30 cellular contexts compared by ENCODE assay signal in the genomic region with DNA sequence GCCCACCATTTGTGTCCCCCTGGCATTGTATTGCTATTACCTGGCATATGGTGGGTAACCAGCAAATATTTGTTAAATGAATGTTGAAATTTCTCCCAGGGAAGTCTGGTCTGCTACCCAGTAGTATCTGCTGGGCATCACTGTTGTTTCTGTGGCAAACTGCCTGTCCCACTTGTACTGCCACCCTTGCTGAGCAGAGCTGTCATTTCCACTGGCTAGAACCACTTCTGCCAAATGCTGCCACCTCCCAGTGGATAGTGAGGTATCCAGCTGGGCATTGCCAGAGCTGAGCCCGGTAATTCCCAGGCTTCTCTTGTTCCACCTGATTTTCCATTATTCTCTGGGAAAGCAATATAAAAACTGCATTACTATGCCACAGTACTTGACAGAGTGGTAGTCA.
"Had no signal": no experiment of that assay in that cellular context is flagged by ENCODE, and none has a peak within 500 bp of the region (broad histone marks: within the 10 kb centered on the region; RNA-seq: fewer than 3 reads in every experiment).

No MANE protein-coding gene starts in this region.

- ATAC-seq: foreskin keratinocyte; gastroesophageal sphincter; mucosa of descending colon; natural killer cell treated with Interleukin-12 subunit alpha and Interleukin-12 subunit beta and Interleukin-15 and Interleukin-18, amount 100 ng/mL, for 72 hours; pancreas; right lobe of liver; stimulated activated naive CD8-positive, alpha-beta T cell treated with anti-CD3 and anti-CD28 coated beads, Interleukin-15, amount 100 ng/mL, for 72 hours; upper lobe of right lung had no signal

- DNase-seq: dermis blood vessel endothelial cell; effector memory CD4-positive, alpha-beta T cell; foreskin keratinocyte; heart right ventricle; hypothalamus; immature natural killer cell; islet precursor cell; kidney glomerular epithelial cell; mesenchymal stem cell; mucosa of descending colon; naive B cell; pancreas; retina; right lobe of liver; stimulated activated CD4-positive, alpha-beta T cell treated with anti-CD3 and anti-CD28 coated beads, Interleukin-12 subunit alpha, Interleukin-12 subunit beta, amount 100 ng/mL, for 4 hours; stimulated activated CD4-positive, alpha-beta T cell treated with anti-CD3 and anti-CD28 coated beads, Interleukin-1b, Interleukin-23, amount 100 ng/mL, for 48 hours; stimulated activated CD4-positive, alpha-beta T cell treated with anti-CD3 and anti-CD28 coated beads, Interleukin-4, amount 100 ng/mL, for 1 hour; stimulated activated CD8-positive, alpha-beta memory T cell treated with anti-CD3 and anti-CD28 coated beads, Interleukin-4, amount 100 ng/mL, for 48 hours; stimulated activated naive CD4-positive, alpha-beta T cell; stimulated activated naive CD8-positive, alpha-beta T cell treated with anti-CD3 and anti-CD28 coated beads, Interleukin-15, amount 100 ng/mL, for 72 hours; transverse colon; upper lobe of right lung; uterus had no signal

- H3K4me3 ChIP-seq: coronary artery, esophagus muscularis mucosa, gastroesophageal sphincter, heart right ventricle, mucosa of descending colon, pancreas, right lobe of liver, smooth muscle cell, suprapubic skin, transverse colon, upper lobe of right lung, uterus had no signal

- H3K9me3 ChIP-seq: esophagus muscularis mucosa, gastroesophageal sphincter, heart right ventricle, mucosa of descending colon, neutrophil, pancreas, right lobe of liver, suprapubic skin, transverse colon, upper lobe of right lung, uterus had no signal

- H3K27ac ChIP-seq: coronary artery, esophagus muscularis mucosa, foreskin keratinocyte, gastroesophageal sphincter, heart right ventricle, neutrophil, pancreas, right lobe of liver, suprapubic skin, transverse colon, upper lobe of right lung, uterus had no signal

- H3K27me3 ChIP-seq: esophagus muscularis mucosa, foreskin keratinocyte, gastroesophageal sphincter, heart right ventricle, neutrophil, pancreas, right lobe of liver, suprapubic skin, transverse colon, upper lobe of right lung, uterus had no signal

- H3K4me1 ChIP-seq: esophagus muscularis mucosa, foreskin keratinocyte, gastroesophageal sphincter, pancreas, right lobe of liver, suprapubic skin, transverse colon, upper lobe of right lung, uterus had no signal

- H3K36me3 ChIP-seq: esophagus muscularis mucosa, gastroesophageal sphincter, heart right ventricle, neutrophil, pancreas, right lobe of liver, suprapubic skin, transverse colon, upper lobe of right lung, uterus had no signal
